1 cellular context compared by ENCODE assay signal in the genomic region with DNA sequence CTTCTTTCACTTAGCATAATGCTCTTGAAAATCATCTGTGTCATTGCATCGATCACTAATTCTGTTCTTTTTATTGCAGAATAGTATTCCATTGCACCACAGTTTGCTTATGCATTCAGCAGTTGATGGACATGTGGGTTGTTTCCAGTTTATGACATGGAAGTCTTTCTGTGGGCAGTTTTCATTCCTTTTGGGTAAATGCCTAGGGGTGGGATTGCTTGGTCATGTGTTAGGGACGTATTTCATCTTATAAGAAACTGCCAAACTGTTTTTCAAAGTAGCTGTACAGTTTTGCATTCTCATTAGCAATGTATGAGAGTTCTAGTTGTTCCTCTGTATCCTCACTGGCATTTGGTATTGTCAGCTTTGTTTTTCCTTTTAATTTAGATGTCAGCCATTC.
TF ChIP-seq lines count a peak whose summit lies in the region.

No MANE protein-coding gene starts in this region.

TF ChIP-seq in GM23338, 12 proteins besides CTCF, POLR2A, EP300 and RAD21 (continued from another document):
- TF ChIP-seq REST (IDR thresholded peaks at IDR 0.05; ENCODE audit: unreplicated experiment) = no peak
- no peak for TF ChIP-seq ETS1 (IDR thresholded peaks at IDR 0.05)
- TF ChIP-seq CREB1 (CRISPR knock-in tag; IDR thresholded peaks at IDR 0.05; ENCODE audit: low read depth) = no peak
- TF ChIP-seq ZNF462 (CRISPR knock-in tag; IDR thresholded peaks at IDR 0.05) = no peak
- no peak for TF ChIP-seq ZNF331 (CRISPR knock-in tag; IDR thresholded peaks at IDR 0.05; ENCODE audit: low read depth)
- TF ChIP-seq NANOG (IDR thresholded peaks at IDR 0.05; ENCODE audit: borderline replicate concordance) = no peak
- no peak for TF ChIP-seq EZH2 (IDR thresholded peaks at IDR 0.05; ENCODE audit: low read depth, unreplicated experiment)
- TF ChIP-seq STAT1 (IDR thresholded peaks at IDR 0.05; ENCODE audit: unreplicated experiment) = no peak
- TF ChIP-seq EZH2phosphoT487 (IDR thresholded peaks at IDR 0.05; ENCODE audit: unreplicated experiment) = no peak
- TF ChIP-seq ZNF114 (CRISPR knock-in tag; IDR thresholded peaks at IDR 0.05) = no peak
